2 cellular contexts compared by ENCODE assay signal in genomic region chr17:40362696-40363479, GRCh38.
TF ChIP-seq lines count a peak whose summit lies in the region.

No MANE protein-coding gene starts in this region.

TF ChIP-seq in Ishikawa, 13 proteins besides CTCF, POLR2A, EP300 and RAD21 (continued from another document):
- peak; percentile 83 for TF ChIP-seq MAX (IDR thresholded peaks at IDR 0.05)
- TF ChIP-seq EGR1 (IDR thresholded peaks at IDR 0.05), result 0 out of 2 replicates have a peak, but pooled peaks have one; percentile 25

TF ChIP-seq in SK-N-SH, 30 proteins besides CTCF, POLR2A, EP300 and RAD21 (continued from another document):
- no peak for TF ChIP-seq USF2 (IDR thresholded peaks at IDR 0.05; ENCODE audit: borderline replicate concordance, low read depth, low read length)
- no peak for TF ChIP-seq FOSL2 (IDR thresholded peaks at IDR 0.05; ENCODE audit: borderline replicate concordance, low read depth)
- peak; percentile 72 for TF ChIP-seq SMC3 (IDR thresholded peaks at IDR 0.05; ENCODE audit: low read depth, low read length)
- TF ChIP-seq RCOR1 (IDR thresholded peaks at IDR 0.05; ENCODE audit: low read length), result no peak
- no peak for TF ChIP-seq RFX5 (IDR thresholded peaks at IDR 0.05; ENCODE audit: low read length)
- peak; percentile 82; the same call in 1 of the 2 replicates for TF ChIP-seq ZBTB33 (IDR thresholded peaks at IDR 0.05; ENCODE audit: borderline replicate concordance, low read depth)
- TF ChIP-seq RXRA (IDR thresholded peaks at IDR 0.05; ENCODE audit: borderline replicate concordance, low read depth), result no peak
- TF ChIP-seq FOXM1 (IDR thresholded peaks at IDR 0.05; ENCODE audit: low read depth), result no peak
- no peak for TF ChIP-seq POLR2AphosphoS5 (IDR thresholded peaks at IDR 0.05; ENCODE audit: low read depth, low read length)
- 0 out of 2 replicates have a peak, but pooled peaks have one; percentile 44 for TF ChIP-seq SIN3A (IDR thresholded peaks at IDR 0.05; ENCODE audit: borderline replicate concordance, low read depth, low read length)
- TF ChIP-seq PBX3 (IDR thresholded peaks at IDR 0.05), result no peak
- peak; percentile 95 for TF ChIP-seq CHD2 (IDR thresholded peaks at IDR 0.05; ENCODE audit: low read length, partially characterized antibody)
- 0 out of 2 replicates have a peak, but pooled peaks have one; percentile 14 for TF ChIP-seq NRF1 (IDR thresholded peaks at IDR 0.05; ENCODE audit: low read depth, low read length)
- no peak for TF ChIP-seq JUND (IDR thresholded peaks at IDR 0.05)
- peak; percentile 45; the same call in 1 of the 2 replicates for TF ChIP-seq ELF1 (IDR thresholded peaks at IDR 0.05)
- TF ChIP-seq TEAD4 (IDR thresholded peaks at IDR 0.05; ENCODE audit: borderline replicate concordance, insufficient read depth), result no peak
- TF ChIP-seq MXI1 (IDR thresholded peaks at IDR 0.05; ENCODE audit: low read depth, low read length), result peak; percentile 30
- TF ChIP-seq MEF2A (IDR thresholded peaks at IDR 0.05; ENCODE audit: borderline replicate concordance, low read depth), result no peak
